Comparison of ENCODE assay signal across 31 cellular contexts in genomic region chr20:31237763-31238162, GRCh38. TPM values are rescaled to one million over a fixed set of nuclear protein-coding genes. Genes with fewer than 3 reads are reported as not detected.
"Had no signal": no experiment of that assay in that cellular context is flagged by ENCODE, and none has a peak within 500 bp of the region (broad histone marks: within the 10 kb centered on the region; RNA-seq: fewer than 3 reads in every experiment).

No MANE protein-coding gene starts in this region.

- H3K4me1 Mint-ChIP-seq: mesothelial cell of epicardium, naive B cell had no signal

- DNase-seq: dermis blood vessel endothelial cell; dorsolateral prefrontal cortex; effector CD4-positive, alpha-beta T cell; effector memory CD4-positive, alpha-beta T cell; erythroblast; esophagus squamous epithelium; foreskin fibroblast; foreskin melanocyte; gastrocnemius medialis; glutamatergic neuron; head of caudate nucleus; heart right ventricle; hippocampal formation; left cardiac atrium; left lung; left ventricle myocardium superior; lower lobe of right lung; mesenchymal stem cell; mucosa of descending colon; naive B cell had no signal

- H3K9me3 ChIP-seq: gastrocnemius medialis had no signal

- H3K9me3 Mint-ChIP-seq: mesothelial cell of epicardium, naive B cell had no signal

- H3K4me3 Mint-ChIP-seq: mesothelial cell of epicardium, naive B cell had no signal

- H3K36me3 Mint-ChIP-seq: mesothelial cell of epicardium, naive B cell had no signal

- H3K36me3 ChIP-seq: esophagus squamous epithelium, gastrocnemius medialis, heart right ventricle, left lung, lower lobe of right lung had no signal

- H3K27me3 ChIP-seq: dorsolateral prefrontal cortex, esophagus squamous epithelium, gastrocnemius medialis, heart right ventricle, left lung had no signal

- H3K27me3 Mint-ChIP-seq: naive B cell had no signal

- H3K27ac Mint-ChIP-seq: mesothelial cell of epicardium, naive B cell had no signal

- ATAC-seq: esophagus mucosa, gastrocnemius medialis, heart right ventricle, left cardiac atrium, left lung, left ventricle myocardium superior, lower lobe of right lung, mucosa of descending colon had no signal

- H3K4me1 ChIP-seq: esophagus squamous epithelium, gastrocnemius medialis, heart right ventricle, left lung, lower lobe of right lung had no signal

- H3K4me3 ChIP-seq: coronary artery, dorsolateral prefrontal cortex, esophagus squamous epithelium, gastrocnemius medialis, heart right ventricle, left lung, lower lobe of right lung, mucosa of descending colon had no signal

- H3K27ac ChIP-seq: coronary artery, dorsolateral prefrontal cortex, epithelial cell of prostate, esophagus squamous epithelium, gastrocnemius medialis, heart right ventricle, left lung, lower lobe of right lung had no signal

RNA-seq across cellular contexts. Expression of gene DEFB115, which starts 19.7 kb away (rescaled TPM):
- total RNA-seq: dermis blood vessel endothelial cell, dorsolateral prefrontal cortex, esophagus mucosa, esophagus squamous epithelium, gastrocnemius medialis, glomerular endothelial cell, heart right ventricle, kidney epithelial cell, left cardiac atrium, left lung, left ventricle myocardium superior, lower leg skin, lower lobe of right lung, lung microvascular endothelial cell, mesenteric fat pad, mesothelial cell of epicardium, mucosa of descending colon, myocyte had no signal
- polyA plus RNA-seq: heart right ventricle, keratinocyte had no signal
